In genomic region chr3:10516835-10517465, GRCh38 we compare ENCODE assay signal across 29 cellular contexts. TPM values are rescaled to one million over a fixed set of nuclear protein-coding genes. Genes with fewer than 3 reads are reported as not detected.
DNase-seq lines count a peak whose midpoint lies in the region; ATAC-seq and TF ChIP-seq lines count a peak whose summit lies in the region.
"Had no signal": no experiment of that assay in that cellular context is flagged by ENCODE, and none has a peak within 500 bp of the region (broad histone marks: within the 10 kb centered on the region; RNA-seq: fewer than 3 reads in every experiment).

No MANE protein-coding gene starts in this region.

- H3K27ac ChIP-seq in H9 (ENCODE audit: insufficient read length, low read depth, low read length), result no peak overlapping the region
- no peak overlapping the region for H3K27ac ChIP-seq in endodermal cell (ENCODE audit: low read depth, low read length)
- H3K27ac ChIP-seq in GM23248, result no peak overlapping the region
- H3K27ac ChIP-seq: 22Rv1, esophagus muscularis mucosa, foreskin keratinocyte, KMS-11, neural progenitor cell, testis had no signal

- H3K9me3 Mint-ChIP-seq in H9, result no peaks in the 10 kb centered on the region
- no peaks in the 10 kb centered on the region for H3K9me3 Mint-ChIP-seq in endodermal cell
- H3K9me3 Mint-ChIP-seq: activated naive CD4-positive, alpha-beta T cell treated with anti-CD3 and anti-CD28 coated beads, Interleukin-2, amount 50 U/mL, for 24 hours; activated T-helper 1 cell treated with anti-CD3 and anti-CD28 coated beads, Interleukin-12 subunit alpha, Interleukin-12 subunit beta, Interleukin-2, Interleukin-4 antibody, amounts not matched to agents 30 ng/mL and 10 ng/mL and 1 ng/mL, durations not matched to agents 14 hours and 24 hours and 36 hours; dendritic cell treated with granulocyte-macrophage colony-stimulating factor and Interleukin-4, amounts not matched to agents 40 ng/mL and 50 ng/mL, for 4 days; immature natural killer cell; neural progenitor cell had no signal

- H3K27me3 Mint-ChIP-seq in H9 (ENCODE audit: low read depth) (peaks cover 8% of the 10 kb centered on the region), endodermal cell (ENCODE audit: insufficient read depth) (no peaks in the 10 kb centered on the region)

- in situ Hi-C loops in GM23248 (cut with MboI), result no loop called here

- no peak overlapping the region for H2AFZ ChIP-seq in H9 (ENCODE audit: low read length)
- H2AFZ ChIP-seq in GM23248, result no peak overlapping the region
- H2AFZ ChIP-seq: neural progenitor cell had no signal

- peak; percentile 14 for DNase-seq in activated CD4-positive, CD25-positive, alpha-beta regulatory T cell treated with anti-CD3 and anti-CD28 coated beads, Interleukin-2, amount 50 U/mL, for 72 hours
- peak; percentile 23 for DNase-seq in H9
- peak; percentile 54 for DNase-seq in endodermal cell
- peak; percentile 35 for DNase-seq in posterior vena cava (ENCODE audit: low spot score)
- no peak for DNase-seq in NCI-H774 (lab: John Stamatoyannopoulos, UW)
- no peak for DNase-seq in GM23248
- no peak for DNase-seq in omental fat pad (ENCODE audit: low spot score)
- DNase-seq: activated CD4-positive, alpha-beta T cell treated with anti-CD3 and anti-CD28 coated beads for 4 hours; amygdala; DND-41; foreskin keratinocyte; hippocampal formation; immature natural killer cell; NCI-H1417; NCI-H2081; NCI-H82; stimulated activated CD4-positive, alpha-beta T cell treated with anti-CD3 and anti-CD28 coated beads, Interleukin-15, amount 100 ng/mL, for 24 hours; stimulated activated naive CD4-positive, alpha-beta T cell; T-helper 1 cell; testis had no signal

- no peaks in the 10 kb centered on the region for H3K23me2 ChIP-seq in H9 (ENCODE audit: insufficient read length, low read depth, low read length, poor library complexity, severe bottlenecking)

- H3F3A ChIP-seq in GM23248 (ENCODE audit: insufficient read depth), result no peaks in the 10 kb centered on the region

- H3K4me3 Mint-ChIP-seq in H9, result no peak overlapping the region
- H3K4me3 Mint-ChIP-seq in endodermal cell, result no peak overlapping the region
- H3K4me3 Mint-ChIP-seq: activated naive CD4-positive, alpha-beta T cell treated with anti-CD3 and anti-CD28 coated beads, Interleukin-2, amount 50 U/mL, for 24 hours; activated T-helper 1 cell treated with anti-CD3 and anti-CD28 coated beads, Interleukin-12 subunit alpha, Interleukin-12 subunit beta, Interleukin-2, Interleukin-4 antibody, amounts not matched to agents 30 ng/mL and 10 ng/mL and 1 ng/mL, durations not matched to agents 14 hours and 24 hours and 36 hours; dendritic cell treated with granulocyte-macrophage colony-stimulating factor and Interleukin-4, amounts not matched to agents 40 ng/mL and 50 ng/mL, for 4 days; immature natural killer cell; neural progenitor cell had no signal

- H3K79me2 ChIP-seq in H9 (ENCODE audit: insufficient read depth, low read length) (no peaks in the 10 kb centered on the region), GM23248 (ENCODE audit: insufficient read depth) (no peaks in the 10 kb centered on the region)

- H3K4ac ChIP-seq in H9 (ENCODE audit: low read depth, low read length), result no peak overlapping the region

- H3K36me3 ChIP-seq in endodermal cell (ENCODE audit: control insufficient read depth, insufficient read depth, low read length) (no peaks in the 10 kb centered on the region), GM23248 (ENCODE audit: low read depth) (no peaks in the 10 kb centered on the region)
- H3K36me3 ChIP-seq: esophagus muscularis mucosa, HAP-1, neural progenitor cell had no signal

- no peak overlapping the region for H2BK12ac ChIP-seq in H9 (ENCODE audit: insufficient read length, low read depth, low read length)

- no peak overlapping the region for H2AK5ac ChIP-seq in H9 (ENCODE audit: insufficient read length, low read length)

- H3K36me3 Mint-ChIP-seq in H9 (ENCODE audit: insufficient read depth in 1 of 3, low read depth in 3 of 3) (no peaks in the 10 kb centered on the region), endodermal cell (ENCODE audit: low read depth) (no peaks in the 10 kb centered on the region)
- H3K36me3 Mint-ChIP-seq: activated naive CD4-positive, alpha-beta T cell treated with anti-CD3 and anti-CD28 coated beads, Interleukin-2, amount 50 U/mL, for 24 hours; immature natural killer cell; neural progenitor cell had no signal

- no peaks in the 10 kb centered on the region for H3K9me2 ChIP-seq in GM23248 (ENCODE audit: insufficient read depth)

- intact Hi-C loops in posterior vena cava (cut with DNase I), result no loop called here

- H3K23ac ChIP-seq in H9 (ENCODE audit: insufficient read length, low read depth, low read length), result no peak overlapping the region

- no peak overlapping the region for H2BK20ac ChIP-seq in H9 (ENCODE audit: low read depth, low read length, poor library complexity, severe bottlenecking)

- H3K4me1 Mint-ChIP-seq in H9 (peaks cover 2 to 13% of the 10 kb centered on the region in 2 experiments; a peak in 3 of 4 replicates), endodermal cell (no peaks in the 10 kb centered on the region)
- H3K4me1 Mint-ChIP-seq: activated naive CD4-positive, alpha-beta T cell treated with anti-CD3 and anti-CD28 coated beads, Interleukin-2, amount 50 U/mL, for 24 hours; immature natural killer cell had no signal

- no peak overlapping the region for H3K14ac ChIP-seq in H9 (ENCODE audit: insufficient read depth, low read length)

- H3K4me2 ChIP-seq in H9 (ENCODE audit: insufficient read depth, insufficient read length, low read length) (no peak overlapping the region), GM23248 (ENCODE audit: unreplicated experiment) (no peak overlapping the region)
- H3K4me2 ChIP-seq: KMS-11, neural progenitor cell had no signal

- no peak overlapping the region for H3K9ac ChIP-seq in H9 (ENCODE audit: extremely low read depth, insufficient read length, low read length)
- H3K9ac ChIP-seq in endodermal cell (ENCODE audit: extremely low read depth, low read length, poor library complexity, severe bottlenecking), result no peak overlapping the region
- no peak overlapping the region for H3K9ac ChIP-seq in GM23248
- H3K9ac ChIP-seq: KMS-11, neural progenitor cell had no signal

- H3K56ac ChIP-seq in H9 (ENCODE audit: insufficient read length, low read depth, low read length), result no peak overlapping the region

- no peak overlapping the region for H4K8ac ChIP-seq in H9 (replicated peaks; ENCODE audit: insufficient read length, low read depth, low read length)

- H3K18ac ChIP-seq in H9 (ENCODE audit: insufficient read length, low read depth, low read length), result no peak overlapping the region

- H3K27me3 ChIP-seq in H9 (ENCODE audit: insufficient read depth, low read length) (no peaks in the 10 kb centered on the region), endodermal cell (ENCODE audit: control insufficient read depth, insufficient read depth, low read length, poor library complexity, severe bottlenecking) (no peaks in the 10 kb centered on the region), GM23248 (replicated peaks; ENCODE audit: insufficient read depth) (peaks cover 37% of the 10 kb centered on the region)
- H3K27me3 ChIP-seq: neural progenitor cell, testis had no signal

- no CpG with 5 or more reads among the region's 9 CpGs for WGBS in H9 (ENCODE audit: extremely low coverage, insufficient read length, low lambda C conversion rate)
- 50 to 65% methylated on average over 4 to 9 of the region's 9 CpGs for WGBS in endodermal cell (ENCODE audit: insufficient coverage in 1 of 2, insufficient read length in 1 of 2), 2 experiments
- WGBS in GM23248 (ENCODE audit: low coverage in 1 of 2, low lambda C conversion rate in 2 of 2, missing lambda C conversion rate in 2 of 2), 2 experiments, result 19 to 20% methylated on average over 9 of the region's 9 CpGs

- no peak overlapping the region for H3K27ac Mint-ChIP-seq in H9
- H3K27ac Mint-ChIP-seq in endodermal cell, result no peak overlapping the region
- H3K27ac Mint-ChIP-seq: activated naive CD4-positive, alpha-beta T cell treated with anti-CD3 and anti-CD28 coated beads, Interleukin-2, amount 50 U/mL, for 24 hours; activated T-helper 1 cell treated with anti-CD3 and anti-CD28 coated beads, Interleukin-12 subunit alpha, Interleukin-12 subunit beta, Interleukin-2, Interleukin-4 antibody, amounts not matched to agents 30 ng/mL and 10 ng/mL and 1 ng/mL, durations not matched to agents 14 hours and 24 hours and 36 hours; dendritic cell treated with granulocyte-macrophage colony-stimulating factor and Interleukin-4, amounts not matched to agents 40 ng/mL and 50 ng/mL, for 4 days; immature natural killer cell; neural progenitor cell had no signal

- H2BK15ac ChIP-seq in H9 (ENCODE audit: low read depth, low read length), result no peak overlapping the region

- TF ChIP-seq CTCF in H9 (conservative IDR thresholded peaks at IDR 0.05), result no peak
- no peak for TF ChIP-seq CTCF in endodermal cell (conservative IDR thresholded peaks at IDR 0.05)
- TF ChIP-seq CTCF in omental fat pad (IDR thresholded peaks at IDR 0.05), result no peak

- H3T11ph ChIP-seq in H9 (ENCODE audit: low read length), result no peak overlapping the region

- no peak overlapping the region for H2BK120ac ChIP-seq in H9 (ENCODE audit: low read depth, low read length, poor library complexity, severe bottlenecking)

- no peaks in the 10 kb centered on the region for H3K79me1 ChIP-seq in H9 (ENCODE audit: insufficient read depth, low read depth, low read length, poor library complexity, severe bottlenecking)

- no peak overlapping the region for H4K91ac ChIP-seq in H9 (ENCODE audit: insufficient read length, low read depth, low read length)

- H3K4me1 ChIP-seq in H9 (ENCODE audit: insufficient read depth, low read length) (no peaks in the 10 kb centered on the region; the same call in 1 of the 2 replicates), endodermal cell (ENCODE audit: control insufficient read depth, insufficient read depth, low read length) (no peaks in the 10 kb centered on the region), GM23248 (ENCODE audit: insufficient read depth) (no peaks in the 10 kb centered on the region)
- H3K4me1 ChIP-seq: foreskin keratinocyte, HAP-1, neural progenitor cell, testis had no signal

- no peaks in the 10 kb centered on the region for H3K9me3 ChIP-seq in H9 (ENCODE audit: control insufficient read depth, low read depth, low read length)
- no peaks in the 10 kb centered on the region for H3K9me3 ChIP-seq in endodermal cell (ENCODE audit: control insufficient read depth, low read length)
- H3K9me3 ChIP-seq in GM23248 (ENCODE audit: low read depth), result no peaks in the 10 kb centered on the region
- H3K9me3 ChIP-seq: esophagus muscularis mucosa, HAP-1, testis had no signal

- no peak overlapping the region for H4K5ac ChIP-seq in H9 (ENCODE audit: insufficient read length, low read depth, low read length)

- H2BK5ac ChIP-seq in H9 (ENCODE audit: insufficient read length, low read length), result no peak overlapping the region

- H4K20me1 ChIP-seq in H9 (ENCODE audit: control insufficient read depth, insufficient read depth, insufficient read length) (no peaks in the 10 kb centered on the region), GM23248 (ENCODE audit: insufficient read depth) (no peaks in the 10 kb centered on the region)

- H3K4me3 ChIP-seq in endodermal cell (ENCODE audit: low read length) (no peak overlapping the region), GM23248 (no peak overlapping the region)
- H3K4me3 ChIP-seq: esophagus muscularis mucosa, HAP-1, neural progenitor cell, testis had no signal

- no peak for ATAC-seq in activated CD4-positive, CD25-positive, alpha-beta regulatory T cell treated with anti-CD3 and anti-CD28 coated beads, Interleukin-2, amount 50 U/mL, for 24 hours
- ATAC-seq in omental fat pad (ENCODE audit: low FRiP score), result no peak
- ATAC-seq: foreskin keratinocyte had no signal

RNA-seq across cellular contexts. Expression of gene ATP2B2, which starts 11.6 kb away (rescaled TPM):
- total RNA-seq in H9 (2021) (0.22 and 0.33 TPM in 2 replicates), endodermal cell (under 1 TPM in 1 of 2 donors, not detected in 1; 0.09 TPM), posterior vena cava (under 1 TPM; 0.29 to 0.42 TPM), omental fat pad (under 1 TPM in 2 of 4 donors, not detected in 2; 0.09 to 0.12 TPM)
- polyA plus RNA-seq in endodermal cell (2013, experiment 1 of 2), result 0.64 TPM
- 0.54 TPM for polyA plus RNA-seq in endodermal cell (2013, experiment 2 of 2)
- not detected in 2 replicates for total RNA-seq in GM23248 (2014; rRNA removed; shearing (Covaris generic))
- polyA plus RNA-seq in GM23248 (2016; fragmentation: Nextera tagmentation; extraction: Ambion mirVana), result not detected in 2 replicates
- total RNA-seq: activated T-helper 1 cell treated with anti-CD3 and anti-CD28 coated beads, Interleukin-12 subunit alpha, Interleukin-12 subunit beta, Interleukin-2, Interleukin-4 antibody, amounts not matched to agents 30 ng/mL and 10 ng/mL and 1 ng/mL, durations not matched to agents 14 hours and 24 hours and 36 hours; foreskin keratinocyte had no signal
- polyA plus RNA-seq: foreskin keratinocyte, immature natural killer cell had no signal

Comparison
In these comparisons a context has a peak if more than half of its experiments do, and no peak if none do; other contexts are left out.
1. DNase-seq: peak in activated CD4-positive, CD25-positive, alpha-beta regulatory T cell treated with anti-CD3 and anti-CD28 coated beads, Interleukin-2, amount 50 U/mL, for 72 hours (single experiment), H9 (single experiment), endodermal cell (single experiment) and posterior vena cava (single experiment); none in NCI-H774 (single experiment), GM23248 (single experiment) and omental fat pad (single experiment).